ENCODE assay signal across 8 cellular contexts in the genomic region with DNA sequence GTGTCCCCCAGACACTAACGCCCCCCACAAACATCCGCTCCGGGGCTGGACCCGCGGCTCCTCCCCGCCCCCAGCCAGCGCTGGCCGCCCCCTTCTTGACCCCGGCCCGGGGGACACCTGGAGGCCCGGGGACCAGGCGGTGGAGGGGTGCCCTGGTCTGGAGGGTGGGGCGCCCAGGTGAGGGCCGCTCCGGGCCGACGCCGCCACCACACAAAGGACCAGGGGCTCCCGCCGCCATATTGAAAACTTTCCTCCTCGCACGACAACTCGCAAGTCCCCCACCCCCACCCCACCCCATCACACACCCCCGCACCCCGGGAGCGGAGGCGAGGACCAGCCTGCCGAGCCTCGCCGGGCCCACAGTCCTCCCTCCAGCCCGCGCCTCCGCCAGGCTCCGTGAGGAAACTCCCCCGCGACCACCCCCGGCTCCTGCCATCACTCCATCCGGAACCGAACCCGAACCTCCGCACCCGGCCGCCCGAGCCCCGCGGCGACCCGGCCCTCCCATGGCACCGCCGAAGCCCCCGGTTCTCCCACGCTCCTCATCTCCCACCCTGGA. TPM values are rescaled to one million over a fixed set of nuclear protein-coding genes. Genes with fewer than 3 reads are reported as not detected.
DNase-seq lines count a peak whose midpoint lies in the region; ATAC-seq and TF ChIP-seq lines count a peak whose summit lies in the region.

No MANE protein-coding gene starts in this region.

- peaks cover 42% of the 10 kb centered on the region for H3K4me1 Mint-ChIP-seq in central memory CD8-positive, alpha-beta T cell

- intact Hi-C loops in left lung (cut with DNase I) = no loop called here

- H3K36me3 Mint-ChIP-seq in central memory CD8-positive, alpha-beta T cell (ENCODE audit: insufficient read depth) = peaks cover 4% of the 10 kb centered on the region

- H3K27ac Mint-ChIP-seq in central memory CD8-positive, alpha-beta T cell (ENCODE audit: low read depth) = peak overlapping the region; percentile 1

- no peak for TF ChIP-seq CTCF in WI38 (IDR thresholded peaks at IDR 0.05; ENCODE audit: low read depth, low read length)
- no peak for TF ChIP-seq CTCF in left lung (IDR thresholded peaks at IDR 0.05)

- POLR2A ChIA-PET in HEK293T (lab: Yijun Ruan, JAX) = interaction anchor here (1.2 to 1.3 kb wide), 2 partner anchors 11 to 80 kb away, joined by 4 read pairs; no protein-coding TSS in a partner anchor

- no peaks in the 10 kb centered on the region for H3K36me3 ChIP-seq in left lung

- CTCF ChIA-PET in HEK293T (lab: Yijun Ruan, JAX) = no interaction called here

- no peaks in the 10 kb centered on the region for H3K9me3 ChIP-seq in left lung

- H3K27me3 Mint-ChIP-seq in central memory CD8-positive, alpha-beta T cell = no peaks in the 10 kb centered on the region

- H3K9me3 Mint-ChIP-seq in central memory CD8-positive, alpha-beta T cell = no peaks in the 10 kb centered on the region

- peak overlapping the region; percentile 84 to 89 for H3K27ac ChIP-seq in left lung

- peak overlapping the region; percentile 77 for H3K4me3 Mint-ChIP-seq in central memory CD8-positive, alpha-beta T cell

- ATAC-seq in central memory CD8-positive, alpha-beta T cell (replicated peaks; ENCODE audit: extremely low read depth, poor library complexity, severe bottlenecking) = peak; percentile 41
- peak; percentile 17 for ATAC-seq in left lung

- DNase-seq in AG08396 (ENCODE audit: low spot score) (peak; percentile 79), HEK293T (ENCODE audit: extremely low spot score) (peak; percentile 54), left lung (peak; percentile 38 to 84), cerebellar nuclear complex (lab: John Stamatoyannopoulos, UW) (no peak), NOMO-1 treated with DMSO at 0.1 percent for 48 hours (lab: John Stamatoyannopoulos, UW; ENCODE audit: unreplicated experiment) (no peak)
- no peak for DNase-seq in central memory CD8-positive, alpha-beta T cell (ENCODE audit: low spot score in 2 of 2)
- peak; percentile 50 to 73 for DNase-seq in stimulated activated CD4-positive, alpha-beta T cell treated with anti-CD3 and anti-CD28 coated beads, Interleukin-4, amount 100 ng/mL, for 4 hours

- H3K4me1 ChIP-seq in left lung = peaks cover 28 to 67% of the 10 kb centered on the region in 2 donors

- H3K4me3 ChIP-seq in WI38 (ENCODE audit: low read depth, low read length) (peak overlapping the region; percentile 88), left lung (peak overlapping the region; percentile 66 to 97)

- peaks cover 0 to 8% of the 10 kb centered on the region in 2 donors for H3K27me3 ChIP-seq in left lung

TF ChIP-seq in HEK293T, 16 proteins besides CTCF, POLR2A, EP300 and RAD21:
- no peak for TF ChIP-seq ARNT (IDR thresholded peaks at IDR 0.05)
- no peak for TF ChIP-seq FOXM1 (IDR thresholded peaks at IDR 0.05; ENCODE audit: borderline replicate concordance)
- no peak for TF ChIP-seq SP1 (IDR thresholded peaks at IDR 0.05)
- no peak for TF ChIP-seq ZNF384 (IDR thresholded peaks at IDR 0.05)
- TF ChIP-seq FOXK2 (IDR thresholded peaks at IDR 0.05) = no peak
- TF ChIP-seq NFRKB (IDR thresholded peaks at IDR 0.05) = no peak
- no peak for TF ChIP-seq CTBP1 (IDR thresholded peaks at IDR 0.05; ENCODE audit: borderline replicate concordance)
- no peak for TF ChIP-seq ELF4 (IDR thresholded peaks at IDR 0.05)
- TF ChIP-seq HDGF (IDR thresholded peaks at IDR 0.05; ENCODE audit: borderline replicate concordance) = no peak
- no peak for TF ChIP-seq SUZ12 (IDR thresholded peaks at IDR 0.05)
- TF ChIP-seq LEF1 (IDR thresholded peaks at IDR 0.05; ENCODE audit: borderline replicate concordance) = no peak
- no peak for TF ChIP-seq L3MBTL2 (conservative IDR thresholded peaks at IDR 0.05)
- TF ChIP-seq BHLHE40 (IDR thresholded peaks at IDR 0.05; ENCODE audit: borderline replicate concordance) = no peak
- no peak for TF ChIP-seq TARDBP (IDR thresholded peaks at IDR 0.05)
- TF ChIP-seq, protein P1, sequence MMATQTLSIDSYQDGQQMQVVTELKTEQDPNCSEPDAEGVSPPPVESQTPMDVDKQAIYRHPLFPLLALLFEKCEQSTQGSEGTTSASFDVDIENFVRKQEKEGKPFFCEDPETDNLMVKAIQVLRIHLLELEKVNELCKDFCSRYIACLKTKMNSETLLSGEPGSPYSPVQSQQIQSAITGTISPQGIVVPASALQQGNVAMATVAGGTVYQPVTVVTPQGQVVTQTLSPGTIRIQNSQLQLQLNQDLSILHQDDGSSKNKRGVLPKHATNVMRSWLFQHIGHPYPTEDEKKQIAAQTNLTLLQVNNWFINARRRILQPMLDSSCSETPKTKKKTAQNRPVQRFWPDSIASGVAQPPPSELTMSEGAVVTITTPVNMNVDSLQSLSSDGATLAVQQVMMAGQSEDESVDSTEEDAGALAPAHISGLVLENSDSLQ (IDR thresholded peaks at IDR 0.05) = no peak
- no peak for TF ChIP-seq FOXA1 (IDR thresholded peaks at IDR 0.05)

RNA-seq across cellular contexts. Expression of a gene that starts 0.8 kb away (rescaled TPM):
- 10 to 100 TPM; 46.4 to 67.4 TPM for total RNA-seq in left lung

RNA-seq across cellular contexts. Expression of a gene that starts 3.3 kb away (rescaled TPM):
- 1 to 10 TPM; 1.1 to 2.4 TPM for total RNA-seq in left lung

Comparison
In these comparisons a context has a peak if more than half of its experiments do, and no peak if none do; other contexts are left out.
1. DNase-seq: peak in AG08396 (single experiment), HEK293T (single experiment), left lung (2 of 2) and stimulated activated CD4-positive, alpha-beta T cell treated with anti-CD3 and anti-CD28 coated beads, Interleukin-4, amount 100 ng/mL, for 4 hours (2 of 2); none in central memory CD8-positive, alpha-beta T cell (0 of 2), cerebellar nuclear complex (0 of 2) and NOMO-1 treated with DMSO at 0.1 percent for 48 hours (single experiment).